In the genomic region with DNA sequence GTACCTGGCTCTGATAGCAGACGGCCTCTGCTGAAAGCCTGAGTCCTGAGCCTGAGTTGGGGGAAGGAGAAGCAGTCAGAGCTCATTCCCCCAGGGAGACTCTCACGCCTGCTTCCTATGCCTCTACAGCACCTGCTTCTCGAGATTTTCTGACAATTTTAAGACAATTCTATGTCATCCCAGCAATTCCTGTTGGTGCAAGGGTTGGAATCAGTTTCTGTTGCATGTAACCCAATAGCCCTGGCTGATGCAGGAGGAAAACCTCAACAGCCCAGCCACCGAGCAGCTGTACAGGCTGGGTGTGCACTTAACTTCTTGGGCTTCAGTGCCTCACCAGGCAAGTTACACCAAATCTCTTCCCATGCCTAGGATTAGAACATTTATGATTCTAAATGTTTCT, we compare ENCODE assay signal across 28 cellular contexts.
"Had no signal": no experiment of that assay in that cellular context is flagged by ENCODE, and none has a peak within 500 bp of the region (broad histone marks: within the 10 kb centered on the region; RNA-seq: fewer than 3 reads in every experiment).

No MANE protein-coding gene starts in this region.

- H3K9me3 Mint-ChIP-seq: mesothelial cell of epicardium; nephron; neural progenitor cell; stimulated activated effector memory CD8-positive, alpha-beta T cell treated with anti-CD3 and anti-CD28 coated beads, Interleukin-12 subunit alpha, Interleukin-12 subunit beta, amount 100 ng/mL, for 72 hours; stimulated activated naive CD8-positive, alpha-beta T cell treated with anti-CD3 and anti-CD28 coated beads, Interleukin-15, Interleukin-2, amounts not matched to agents 100 ng/mL and 50 ng/mL, for 24 hours had no signal

- H3K4me3 Mint-ChIP-seq: mesothelial cell of epicardium; naive thymus-derived CD4-positive, alpha-beta T cell; nephron; neural progenitor cell; stimulated activated effector memory CD8-positive, alpha-beta T cell treated with anti-CD3 and anti-CD28 coated beads, Interleukin-12 subunit alpha, Interleukin-12 subunit beta, amount 100 ng/mL, for 72 hours; stimulated activated naive CD8-positive, alpha-beta T cell treated with anti-CD3 and anti-CD28 coated beads, Interleukin-15, Interleukin-2, amounts not matched to agents 100 ng/mL and 50 ng/mL, for 24 hours had no signal

- ATAC-seq: left cardiac atrium; naive thymus-derived CD4-positive, alpha-beta T cell; right lobe of liver; stimulated activated effector memory CD8-positive, alpha-beta T cell treated with anti-CD3 and anti-CD28 coated beads, Interleukin-12 subunit alpha, Interleukin-12 subunit beta, amount 100 ng/mL, for 72 hours had no signal

- H3K4me2 ChIP-seq: neural progenitor cell had no signal

- H3K4me3 ChIP-seq: heart left ventricle, left ventricle myocardium inferior, lung, neural progenitor cell, ovary, right atrium auricular region, right lobe of liver, spleen, suprapubic skin, thoracic aorta, tibial artery, uterus had no signal

- H3K9ac ChIP-seq: neural progenitor cell had no signal

- H3K4me1 Mint-ChIP-seq: naive thymus-derived CD4-positive, alpha-beta T cell; stimulated activated effector memory CD8-positive, alpha-beta T cell treated with anti-CD3 and anti-CD28 coated beads, Interleukin-12 subunit alpha, Interleukin-12 subunit beta, amount 100 ng/mL, for 72 hours had no signal

- H3K4me1 ChIP-seq: neural progenitor cell, right lobe of liver had no signal

- H3K9me3 ChIP-seq: heart left ventricle, left ventricle myocardium inferior, ovary, right atrium auricular region, right lobe of liver, spleen, suprapubic skin, thoracic aorta, tibial artery, uterus had no signal

- H3K27ac Mint-ChIP-seq: mesothelial cell of epicardium; naive thymus-derived CD4-positive, alpha-beta T cell; nephron; neural progenitor cell; progenitor cell of endocrine pancreas; stimulated activated effector memory CD8-positive, alpha-beta T cell treated with anti-CD3 and anti-CD28 coated beads, Interleukin-12 subunit alpha, Interleukin-12 subunit beta, amount 100 ng/mL, for 72 hours; stimulated activated naive CD8-positive, alpha-beta T cell treated with anti-CD3 and anti-CD28 coated beads, Interleukin-15, Interleukin-2, amounts not matched to agents 100 ng/mL and 50 ng/mL, for 24 hours had no signal

- DNase-seq: glutamatergic neuron; heart left ventricle; hypothalamus; islet precursor cell; kidney glomerular epithelial cell; left cardiac atrium; left ventricle myocardium inferior; mesendoderm; naive thymus-derived CD4-positive, alpha-beta T cell; ovary; right lobe of liver; small intestine; spleen; stimulated activated CD4-positive, alpha-beta T cell treated with anti-CD3 and anti-CD28 coated beads, Interleukin-4, amount 100 ng/mL, for 24 hours; stimulated activated naive CD4-positive, alpha-beta T cell; tibial artery; trophoblast cell; uterus had no signal

- H3K27ac ChIP-seq: heart left ventricle, left ventricle myocardium inferior, neural progenitor cell, ovary, right atrium auricular region, right lobe of liver, spleen, suprapubic skin, thoracic aorta, tibial artery had no signal

- H3K27me3 Mint-ChIP-seq: stimulated activated naive CD8-positive, alpha-beta T cell treated with anti-CD3 and anti-CD28 coated beads, Interleukin-15, Interleukin-2, amounts not matched to agents 100 ng/mL and 50 ng/mL, for 24 hours had no signal

- H3K36me3 Mint-ChIP-seq: naive thymus-derived CD4-positive, alpha-beta T cell; stimulated activated effector memory CD8-positive, alpha-beta T cell treated with anti-CD3 and anti-CD28 coated beads, Interleukin-12 subunit alpha, Interleukin-12 subunit beta, amount 100 ng/mL, for 72 hours had no signal

- H3K27me3 ChIP-seq: heart left ventricle, neural progenitor cell, ovary, right atrium auricular region, right lobe of liver, spleen, suprapubic skin, tibial artery, uterus had no signal

- H3K36me3 ChIP-seq: heart left ventricle, left ventricle myocardium inferior, ovary, right atrium auricular region, right lobe of liver, spleen, suprapubic skin, thoracic aorta, tibial artery, uterus had no signal
